Comparison of ENCODE assay signal across 21 cellular contexts in the genomic region with DNA sequence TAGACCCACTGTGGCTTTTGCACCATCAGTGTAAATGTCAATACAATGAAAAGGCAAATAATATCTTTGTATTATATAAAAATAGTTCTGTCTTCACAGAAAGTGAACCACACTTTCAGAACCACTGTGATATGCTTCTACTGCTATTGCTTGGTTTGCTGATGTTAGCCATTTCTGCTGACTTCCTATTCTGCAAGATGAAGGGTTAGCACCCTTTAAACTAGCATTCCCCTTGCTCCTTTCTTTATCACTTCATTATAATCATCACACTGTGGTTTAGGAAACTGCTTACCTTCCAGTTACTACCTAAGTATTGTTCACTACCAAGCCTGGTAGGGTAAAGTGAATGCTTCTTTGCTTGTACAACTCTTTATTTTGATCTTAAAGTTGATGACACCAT. TPM values are rescaled to one million over a fixed set of nuclear protein-coding genes. Genes with fewer than 3 reads are reported as not detected.
A peak's percentile ranks its signal among the peaks of the same experiment; 100 is the strongest.
DNase-seq lines count a peak whose midpoint lies in the region; ATAC-seq and TF ChIP-seq lines count a peak whose summit lies in the region.
"Had no signal": no experiment of that assay in that cellular context is flagged by ENCODE, and none has a peak within 500 bp of the region (broad histone marks: within the 10 kb centered on the region; RNA-seq: fewer than 3 reads in every experiment).

No MANE protein-coding gene starts in this region.

- H3K27ac ChIP-seq in IMR-90 (ENCODE audit: insufficient read depth, low read length) (no peak overlapping the region), PC-3 (ENCODE audit: low read length) (peak overlapping the region; percentile 88), fibroblast of lung (ENCODE audit: insufficient read depth, low read length) (peak overlapping the region; percentile 6), RWPE1 (no peak overlapping the region)
- H3K27ac ChIP-seq: SJCRH30 had no signal

- H2BK5ac ChIP-seq in IMR-90 (ENCODE audit: low read depth, low read length, poor library complexity, severe bottlenecking), result peak overlapping the region; percentile 73

- no peak overlapping the region for H3K14ac ChIP-seq in IMR-90 (replicated peaks; ENCODE audit: low read depth, low read length)

- peak overlapping the region; percentile 56; the same call in 1 of the 2 replicates for H3K4ac ChIP-seq in IMR-90 (ENCODE audit: low read depth, low read length)

- H3K27me3 ChIP-seq in IMR-90 (ENCODE audit: control insufficient read depth, insufficient read depth, low read length) (no peaks in the 10 kb centered on the region), PC-3 (ENCODE audit: low read length) (no peaks in the 10 kb centered on the region), fibroblast of lung (ENCODE audit: control insufficient read depth, insufficient read depth, low read length) (no peaks in the 10 kb centered on the region)
- H3K27me3 ChIP-seq: MG63, SJCRH30 had no signal

- DNase-seq in IMR-90, result no peak
- DNase-seq in PC-3, result no peak
- DNase-seq in fibroblast of lung (ENCODE audit: low read depth in 2 of 2), result no peak
- DNase-seq in GM13976 (ENCODE audit: low spot score), result no peak
- DNase-seq in RWPE1 (ENCODE audit: low spot score), result no peak
- DNase-seq in medulla oblongata (ENCODE audit: extremely low spot score), result no peak
- DNase-seq: C1 segment of cervical spinal cord; CD4-positive, alpha-beta memory T cell; COR-L47; DMS53; MG63; NCI-H2029 treated with DMSO at 0.1 percent for 48 hours; NCI-H446 treated with DMSO at 0.1 percent for 48 hours; NCI-H526 treated with DMSO at 0.1 percent for 48 hours; SJCRH30 had no signal

- peak overlapping the region; percentile 67 to 77 for H4K8ac ChIP-seq in IMR-90 (ENCODE audit: low read depth in 2 of 2, low read length in 2 of 2)

- dilution Hi-C loops in IMR-90 (cut with HindIII; ENCODE audit: low sequenced_read_pairs, unreplicated experiment), result no loop called here

- no TSS peak for BruUV-seq in IMR-90 (replicated peaks; lab: Mats Ljungman, UMichigan)
- no TSS peak for BruUV-seq in PC-3 (replicated peaks; lab: Mats Ljungman, UMichigan)

- H3K9me1 ChIP-seq in IMR-90 (ENCODE audit: insufficient read depth, low read length), result 0 out of 2 replicates have a peak, but pooled peaks cover 3% of the 10 kb centered on the region

- H4K91ac ChIP-seq in IMR-90 (ENCODE audit: insufficient read depth, low read depth, low read length), result peak overlapping the region; percentile 75

- H3K4me3 ChIP-seq in IMR-90 (ENCODE audit: insufficient read depth, low read depth, low read length), result no peak overlapping the region
- H3K4me3 ChIP-seq in PC-3 (ENCODE audit: low read length), result no peak overlapping the region
- no peak overlapping the region for H3K4me3 ChIP-seq in fibroblast of lung (replicated peaks in 1 of 4; ENCODE audit: control extremely low read depth in 1 of 4, insufficient read depth in 1 of 4, low read depth in 3 of 4, low read length in 4 of 4)
- H3K4me3 ChIP-seq: MG63, SJCRH30 had no signal

- H3K4me1 ChIP-seq in IMR-90 (ENCODE audit: control insufficient read depth, insufficient read depth, low read length) (peaks cover 20% of the 10 kb centered on the region), PC-3 (ENCODE audit: insufficient read depth, low read length) (peaks cover 58% of the 10 kb centered on the region), fibroblast of lung (ENCODE audit: control insufficient read depth, extremely low read depth, insufficient read depth, low read length) (peaks cover 22% of the 10 kb centered on the region)
- H3K4me1 ChIP-seq: SJCRH30 had no signal

- intact Hi-C loops in IMR-90 (cut with micrococcal nuclease), result no loop called here
- intact Hi-C loops in PC-3 (cut with micrococcal nuclease), result loop anchor here (5.0 kb wide), 1 partner anchor 321 kb away; no protein-coding TSS in a partner anchor

- peak overlapping the region; percentile 85; the same call in 1 of the 2 replicates for H4K5ac ChIP-seq in IMR-90 (ENCODE audit: low read depth, low read length)

- peak overlapping the region; percentile 80 for H2BK120ac ChIP-seq in IMR-90 (ENCODE audit: low read depth, low read length)

- ATAC-seq in IMR-90 (ENCODE audit: low read depth) (no peak), PC-3 (no peak), GM19467 (IDR thresholded peaks at IDR 0.05; ENCODE audit: unreplicated experiment) (no peak)
- ATAC-seq: Right ventricle myocardium inferior, SK-N-SH treated with all-trans-retinoic acid at 6 μM for 48 hours had no signal

- no peak for TF ChIP-seq RAD21 in IMR-90 (IDR thresholded peaks at IDR 0.05; ENCODE audit: low read length)

- H2AK5ac ChIP-seq in IMR-90 (ENCODE audit: low read depth, low read length), result 0 out of 2 replicates have a peak overlapping the region, but pooled peaks have one; percentile 24

- H3K9ac ChIP-seq in IMR-90 (ENCODE audit: low read depth, low read length) (no peak overlapping the region), PC-3 (ENCODE audit: low read length) (no peak overlapping the region), fibroblast of lung (ENCODE audit: insufficient read depth, low read length) (no peak overlapping the region)

- no peak overlapping the region for H2AK9ac ChIP-seq in IMR-90 (replicated peaks; ENCODE audit: low read depth, low read length, poor library complexity)

- no peak for TF ChIP-seq CTCF in IMR-90 (conservative IDR thresholded peaks at IDR 0.05; ENCODE audit: low read depth, low read length)
- TF ChIP-seq CTCF in PC-3 (conservative IDR thresholded peaks at IDR 0.05; ENCODE audit: low read depth, low read length), result no peak
- no peak for TF ChIP-seq CTCF in fibroblast of lung (conservative IDR thresholded peaks at IDR 0.05 in 1 of 2, IDR thresholded peaks at IDR 0.05 in 1 of 2; ENCODE audit: low read depth in 1 of 2, low read length in 2 of 2)
- TF ChIP-seq CTCF in GM13976 (IDR thresholded peaks at IDR 0.05; ENCODE audit: borderline replicate concordance, control extremely low read depth, extremely low read depth, insufficient read depth, missing control alignments), result no peak
- no peak for TF ChIP-seq CTCF in RWPE1 (conservative IDR thresholded peaks at IDR 0.05; ENCODE audit: low read depth)

- H3K18ac ChIP-seq in IMR-90 (ENCODE audit: low read depth, low read length), result peak overlapping the region; percentile 94; the same call in 1 of the 2 replicates

- CTCF ChIA-PET in IMR-90 (lab: Yijun Ruan, JAX), result no interaction called here
- CTCF ChIA-PET in PC-3 (lab: Charles Lee), result no interaction called here
- CTCF ChIA-PET in RWPE1 (lab: Yijun Ruan, JAX), result interaction anchor here (0.7 kb wide), 1 partner anchor 302 kb away, joined by 3 read pairs; no protein-coding TSS in a partner anchor

- H2BK20ac ChIP-seq in IMR-90 (ENCODE audit: low read depth, low read length), result peak overlapping the region; percentile 73

- H3K36me3 ChIP-seq in IMR-90 (ENCODE audit: control insufficient read depth, insufficient read depth, low read length) (no peaks in the 10 kb centered on the region), PC-3 (ENCODE audit: low read depth, low read length) (no peaks in the 10 kb centered on the region), fibroblast of lung (ENCODE audit: control insufficient read depth, insufficient read depth, low read length) (no peaks in the 10 kb centered on the region)
- H3K36me3 ChIP-seq: SJCRH30 had no signal

- H3K23ac ChIP-seq in IMR-90 (ENCODE audit: low read depth, low read length), result peak overlapping the region; percentile 14; the same call in 1 of the 2 replicates

- peaks cover 18% of the 10 kb centered on the region for H3F3A ChIP-seq in PC-3 (ENCODE audit: low read length, unreplicated experiment)

- H3K79me1 ChIP-seq in IMR-90 (ENCODE audit: low read depth in 1 of 2, low read length in 2 of 2), result peaks cover 6 to 7% of the 10 kb centered on the region in 2 experiments; a peak in 2 of 4 replicates

- H3K56ac ChIP-seq in IMR-90 (ENCODE audit: extremely low read depth, insufficient read depth, low read length), result peak overlapping the region; percentile 18; the same call in 1 of the 2 replicates

- H2AFZ ChIP-seq in IMR-90 (replicated peaks; ENCODE audit: low read length, poor library complexity) (no peak overlapping the region), PC-3 (ENCODE audit: low read length) (no peak overlapping the region), fibroblast of lung (ENCODE audit: low read length) (no peak overlapping the region)

- H3K9me2 ChIP-seq in PC-3 (replicated peaks; ENCODE audit: low read length), result no peaks in the 10 kb centered on the region

- POLR2A ChIA-PET in IMR-90 (lab: Charles Lee; ENCODE audit: unreplicated experiment), result no interaction called here
- POLR2A ChIA-PET in PC-3 (lab: Charles Lee; ENCODE audit: unreplicated experiment), result no interaction called here
- POLR2A ChIA-PET in RWPE1 (lab: Yijun Ruan, JAX; ENCODE audit: low non-redundant PET), result no interaction called here

- in situ Hi-C loops in IMR-90 (cut with MboI; ENCODE audit: low sequenced_read_pairs), result no loop called here
- in situ Hi-C loops in GM13976 (cut with MboI; ENCODE audit: low sequenced_read_pairs, unreplicated experiment), result no loop called here

- H3K79me2 ChIP-seq in PC-3 (ENCODE audit: low read length) (no peaks in the 10 kb centered on the region), fibroblast of lung (ENCODE audit: control insufficient read depth, insufficient read depth, low read length) (no peaks in the 10 kb centered on the region)

- H3K9me3 ChIP-seq in IMR-90 (ENCODE audit: control insufficient read depth, insufficient read depth, low read length) (no peaks in the 10 kb centered on the region), PC-3 (ENCODE audit: low read length) (no peaks in the 10 kb centered on the region), fibroblast of lung (ENCODE audit: control insufficient read depth, insufficient read depth, low read depth, low read length) (no peaks in the 10 kb centered on the region)
- H3K9me3 ChIP-seq: MG63, SJCRH30 had no signal

- H2BK15ac ChIP-seq in IMR-90 (ENCODE audit: low read depth, low read length), result peak overlapping the region; percentile 17; the same call in 1 of the 3 replicates

- TF ChIP-seq POLR2A in IMR-90 (IDR thresholded peaks at IDR 0.05; ENCODE audit: low read depth, low read length), result no peak

- 0 out of 2 replicates have a peak, but pooled peaks cover 3% of the 10 kb centered on the region for H4K20me1 ChIP-seq in IMR-90 (ENCODE audit: insufficient read depth, low read length)
- H4K20me1 ChIP-seq in PC-3 (ENCODE audit: low read length), result no peaks in the 10 kb centered on the region
- H4K20me1 ChIP-seq in fibroblast of lung (ENCODE audit: control insufficient read depth, extremely low read depth, insufficient read depth, low read length), result no peaks in the 10 kb centered on the region

- no peak overlapping the region for H3K4me2 ChIP-seq in IMR-90 (ENCODE audit: low read depth, low read length)
- no peak overlapping the region for H3K4me2 ChIP-seq in PC-3 (ENCODE audit: low read length)
- H3K4me2 ChIP-seq in fibroblast of lung (ENCODE audit: extremely low read depth, insufficient read depth, low read length), result no peak overlapping the region

RNA-seq across cellular contexts. Expression of gene MYPN, which starts 29.2 kb away (rescaled TPM):
- 12.5 and 13.1 TPM in 2 replicates for total RNA-seq in IMR-90 (2012; rRNA removed)
- 7.8 and 8.1 TPM in 2 replicates for polyA plus RNA-seq in IMR-90 (2012; rRNA removed)
- 2.5 and 4.1 TPM in 2 replicates for polyA plus RNA-seq in IMR-90 (2012; cell fraction: cytosol; rRNA removed)
- 4.3 and 6.7 TPM in 2 replicates for polyA plus RNA-seq in IMR-90 (2012; cell fraction: nucleus; rRNA removed; ENCODE audit: low replicate concordance)
- 6.0 and 7.1 TPM in 2 replicates for total RNA-seq in PC-3 (2014; rRNA removed)
- under 0.01 and 1.2 TPM in 2 replicates for total RNA-seq in fibroblast of lung
- polyA plus RNA-seq in fibroblast of lung, result 0.77 and 1.9 TPM in 2 replicates
- polyA plus RNA-seq in fibroblast of lung (2012), result 0.68 and 1.6 TPM in 2 replicates
- polyA minus RNA-seq in fibroblast of lung (ENCODE audit: low replicate concordance), result 0.90 and 2.8 TPM in 2 replicates
- total RNA-seq: CD4-positive, alpha-beta memory T cell; G401; H1; HT-29 had no signal
- polyA plus RNA-seq: CD4-positive, alpha-beta memory T cell; H1 had no signal

Comparison
In these comparisons a context has a peak if more than half of its experiments do, and no peak if none do; other contexts are left out.
1. H3K27ac ChIP-seq: peak in PC-3 (single experiment) and fibroblast of lung (single experiment); none in IMR-90 (single experiment) and RWPE1 (single experiment).